30 cellular contexts compared by ENCODE assay signal in the genomic region with DNA sequence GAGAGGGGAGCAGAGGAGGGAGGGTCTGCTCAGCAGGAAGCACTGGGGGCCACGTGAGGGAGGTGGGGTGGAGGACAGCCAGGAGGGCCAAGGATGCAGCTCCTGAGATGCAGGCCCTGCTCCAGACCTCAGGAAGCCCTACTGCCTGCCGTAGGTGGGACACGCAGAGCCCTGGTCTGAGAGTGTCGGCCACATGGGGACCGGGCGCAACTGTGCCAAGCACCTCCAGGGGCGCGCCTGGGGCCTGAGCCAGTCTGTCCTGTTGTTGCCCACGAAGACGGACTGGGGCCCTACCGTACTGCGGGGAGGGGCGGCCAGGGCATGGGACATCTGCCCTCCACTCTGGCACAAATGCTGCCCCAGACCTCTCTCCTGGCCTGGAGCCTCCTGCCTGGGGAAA. TPM values are rescaled to one million over a fixed set of nuclear protein-coding genes. Genes with fewer than 3 reads are reported as not detected.
"Had no signal": no experiment of that assay in that cellular context is flagged by ENCODE, and none has a peak within 500 bp of the region (broad histone marks: within the 10 kb centered on the region; RNA-seq: fewer than 3 reads in every experiment).

No MANE protein-coding gene starts in this region.

- DNase-seq: activated CD4-positive, alpha-beta memory T cell treated with anti-CD3 and anti-CD28 coated beads, Interleukin-2, amount 10 ng/mL, durations not matched to agents 7 days and 5 days; activated CD4-positive, alpha-beta T cell treated with anti-CD3 and anti-CD28 coated beads for 1 hour; activated CD4-positive, alpha-beta T cell treated with anti-CD3 and anti-CD28 coated beads for 4 hours; activated CD4-positive, alpha-beta T cell treated with anti-CD3 and anti-CD28 coated beads, Interleukin-2, amount 10 ng/mL, durations not matched to agents 7 days and 5 days; activated CD4-positive, alpha-beta T cell treated with anti-CD3 and anti-CD28 coated beads, Interleukin-2, amount 50 U/mL, for 4 hours; activated CD8-positive, alpha-beta memory T cell treated with anti-CD3 and anti-CD28 coated beads, Interleukin-2, amount 50 U/mL, for 48 hours; activated effector memory CD4-positive, alpha-beta T cell treated with Interleukin-2 at 50 U/mL for 16 hours; activated gamma-delta T cell treated with Interleukin-2 at 50 U/mL for 16 hours; activated naive CD4-positive, alpha-beta T cell treated with anti-CD3 and anti-CD28 coated beads, Interleukin-2, amount 50 U/mL, for 16 hours; activated naive CD4-positive, alpha-beta T cell treated with Interleukin-2 at 50 U/mL for 16 hours; activated T-cell treated with anti-CD3 and anti-CD28 coated beads for 4 hours; activated T-cell treated with anti-CD3 and anti-CD28 coated beads, Interleukin-2, amount 50 U/mL, for 24 hours; activated T-cell treated with anti-CD3 and anti-CD28 coated beads, Interleukin-2, amount 50 U/mL, for 72 hours; amniotic stem cell; anterior cingulate cortex; brain microvascular endothelial cell; dorsolateral prefrontal cortex; effector memory CD4-positive, alpha-beta T cell; endodermal cell; foreskin fibroblast; head of caudate nucleus had no signal

- FAIRE-seq: astrocyte, bronchial epithelial cell, frontal cortex had no signal

- H3K36me3 Mint-ChIP-seq: activated naive CD8-positive, alpha-beta T cell had no signal

- H3K27me3 ChIP-seq: brain microvascular endothelial cell, dorsolateral prefrontal cortex had no signal

- H3K4me1 Mint-ChIP-seq: activated CD4-positive, alpha-beta memory T cell treated with anti-CD3 and anti-CD28 coated beads, Interleukin-2, amount 10 ng/mL, durations not matched to agents 7 days and 5 days; activated CD4-positive, alpha-beta T cell treated with anti-CD3 and anti-CD28 coated beads, Interleukin-2, amount 10 ng/mL, durations not matched to agents 7 days and 5 days; central memory CD8-positive, alpha-beta T cell; endodermal cell had no signal

- H3K27ac Mint-ChIP-seq: activated CD4-positive, alpha-beta memory T cell treated with anti-CD3 and anti-CD28 coated beads, Interleukin-2, amount 10 ng/mL, durations not matched to agents 7 days and 5 days; activated CD4-positive, alpha-beta T cell treated with anti-CD3 and anti-CD28 coated beads, Interleukin-2, amount 10 ng/mL, durations not matched to agents 7 days and 5 days; activated naive CD8-positive, alpha-beta T cell; activated T-cell treated with anti-CD3 and anti-CD28 coated beads, Interleukin-2, amount 50 U/mL, for 24 hours; activated T-cell treated with anti-CD3 and anti-CD28 coated beads, Interleukin-2, amount 50 U/mL, for 72 hours; dendritic cell treated with granulocyte-macrophage colony-stimulating factor and Interleukin-4, amounts not matched to agents 40 ng/mL and 50 ng/mL, for 4 days; endodermal cell; T-helper 1 cell treated with Interleukin-12 subunit alpha and Interleukin-12 subunit beta and Interleukin-4 antibody, amounts not matched to agents 30 μg/mL and 1 μg/mL, for 36 hours had no signal

- H3K27ac ChIP-seq: brain microvascular endothelial cell, coronary artery had no signal

- H3K36me3 ChIP-seq: brain microvascular endothelial cell had no signal

- ATAC-seq: activated T-cell treated with anti-CD3 and anti-CD28 coated beads, Interleukin-2, amount 50 U/mL, for 72 hours; esophagus mucosa had no signal

- H3K4me3 ChIP-seq: coronary artery, dorsolateral prefrontal cortex had no signal

- H3K9me3 Mint-ChIP-seq: activated CD4-positive, alpha-beta memory T cell treated with anti-CD3 and anti-CD28 coated beads, Interleukin-2, amount 10 ng/mL, durations not matched to agents 7 days and 5 days; activated CD4-positive, alpha-beta T cell treated with anti-CD3 and anti-CD28 coated beads, Interleukin-2, amount 10 ng/mL, durations not matched to agents 7 days and 5 days; activated T-cell treated with anti-CD3 and anti-CD28 coated beads, Interleukin-2, amount 50 U/mL, for 24 hours; activated T-cell treated with anti-CD3 and anti-CD28 coated beads, Interleukin-2, amount 50 U/mL, for 72 hours; central memory CD8-positive, alpha-beta T cell; dendritic cell treated with granulocyte-macrophage colony-stimulating factor and Interleukin-4, amounts not matched to agents 40 ng/mL and 50 ng/mL, for 4 days; endodermal cell; T-helper 1 cell treated with Interleukin-12 subunit alpha and Interleukin-12 subunit beta and Interleukin-4 antibody, amounts not matched to agents 30 μg/mL and 1 μg/mL, for 36 hours had no signal

- H3K4me3 Mint-ChIP-seq: activated CD4-positive, alpha-beta memory T cell treated with anti-CD3 and anti-CD28 coated beads, Interleukin-2, amount 10 ng/mL, durations not matched to agents 7 days and 5 days; activated CD4-positive, alpha-beta T cell treated with anti-CD3 and anti-CD28 coated beads, Interleukin-2, amount 10 ng/mL, durations not matched to agents 7 days and 5 days; activated naive CD8-positive, alpha-beta T cell; activated T-cell treated with anti-CD3 and anti-CD28 coated beads, Interleukin-2, amount 50 U/mL, for 24 hours; activated T-cell treated with anti-CD3 and anti-CD28 coated beads, Interleukin-2, amount 50 U/mL, for 72 hours; central memory CD8-positive, alpha-beta T cell; dendritic cell treated with granulocyte-macrophage colony-stimulating factor and Interleukin-4, amounts not matched to agents 40 ng/mL and 50 ng/mL, for 4 days; endodermal cell; T-helper 1 cell treated with Interleukin-12 subunit alpha and Interleukin-12 subunit beta and Interleukin-4 antibody, amounts not matched to agents 30 μg/mL and 1 μg/mL, for 36 hours had no signal

- H3K27me3 Mint-ChIP-seq: activated CD4-positive, alpha-beta memory T cell treated with anti-CD3 and anti-CD28 coated beads, Interleukin-2, amount 10 ng/mL, durations not matched to agents 7 days and 5 days; activated CD4-positive, alpha-beta T cell treated with anti-CD3 and anti-CD28 coated beads, Interleukin-2, amount 10 ng/mL, durations not matched to agents 7 days and 5 days; activated naive CD8-positive, alpha-beta T cell; activated T-cell treated with anti-CD3 and anti-CD28 coated beads, Interleukin-2, amount 50 U/mL, for 24 hours; dendritic cell treated with granulocyte-macrophage colony-stimulating factor and Interleukin-4, amounts not matched to agents 40 ng/mL and 50 ng/mL, for 4 days had no signal

RNA-seq across cellular contexts. Expression of gene GCK, which starts 43.2 kb away (rescaled TPM):
- total RNA-seq: activated CD4-positive, alpha-beta memory T cell treated with anti-CD3 and anti-CD28 coated beads, Interleukin-2, amount 10 ng/mL, durations not matched to agents 7 days and 5 days; activated CD4-positive, alpha-beta T cell treated with anti-CD3 and anti-CD28 coated beads, Interleukin-2, amount 10 ng/mL, durations not matched to agents 7 days and 5 days; astrocyte; esophagus mucosa had no signal
